12 cellular contexts compared by ENCODE assay signal in genomic region chr1:182601926-182602325, GRCh38. TPM values are rescaled to one million over a fixed set of nuclear protein-coding genes. Genes with fewer than 3 reads are reported as not detected.
A peak's percentile ranks its signal among the peaks of the same experiment; 100 is the strongest.
DNase-seq lines count a peak whose midpoint lies in the region; ATAC-seq and TF ChIP-seq lines count a peak whose summit lies in the region.
"Had no signal": no experiment of that assay in that cellular context is flagged by ENCODE, and none has a peak within 500 bp of the region (broad histone marks: within the 10 kb centered on the region; RNA-seq: fewer than 3 reads in every experiment).

No MANE protein-coding gene starts in this region.

- H3K36me3 ChIP-seq in SJCRH30, result peaks cover 52% of the 10 kb centered on the region
- H3K36me3 ChIP-seq: colonic mucosa, vagina had no signal

- peaks cover 2 to 4% of the 10 kb centered on the region in 2 donors for H3K27me3 Mint-ChIP-seq in natural killer cell treated with Interleukin-12 subunit alpha and Interleukin-12 subunit beta and Interleukin-15 and Interleukin-18, amount 100 ng/mL, for 72 hours
- H3K27me3 Mint-ChIP-seq in natural killer cell (ENCODE audit: low read depth in 2 of 2), result peaks cover 0 to 18% of the 10 kb centered on the region in 2 donors
- H3K27me3 Mint-ChIP-seq in activated CD4-positive, alpha-beta memory T cell treated with anti-CD3 and anti-CD28 coated beads, Interleukin-2, amount 10 ng/mL, durations not matched to agents 7 days and 5 days, result peaks cover 11% of the 10 kb centered on the region

- H3K4me3 ChIP-seq in SJCRH30, result peak overlapping the region; percentile 94
- H3K4me3 ChIP-seq: colonic mucosa, K562 had no signal

- peaks cover 8% of the 10 kb centered on the region for H3K4me1 ChIP-seq in SJCRH30
- H3K4me1 ChIP-seq: colonic mucosa had no signal

- H3K27ac Mint-ChIP-seq in natural killer cell treated with Interleukin-12 subunit alpha and Interleukin-12 subunit beta and Interleukin-15 and Interleukin-18, amount 100 ng/mL, for 72 hours, result no peak overlapping the region
- no peak overlapping the region for H3K27ac Mint-ChIP-seq in natural killer cell
- H3K27ac Mint-ChIP-seq in activated CD4-positive, alpha-beta memory T cell treated with anti-CD3 and anti-CD28 coated beads, Interleukin-2, amount 10 ng/mL, durations not matched to agents 7 days and 5 days, result no peak overlapping the region

- DNase-seq in natural killer cell treated with Interleukin-12 subunit alpha and Interleukin-12 subunit beta and Interleukin-15 and Interleukin-18, amount 100 ng/mL, for 72 hours (ENCODE audit: low spot score), result peak; percentile 49
- DNase-seq in natural killer cell, result no peak
- no peak for DNase-seq in SJCRH30
- DNase-seq in activated naive CD4-positive, alpha-beta T cell (lab: John Stamatoyannopoulos, UW), result no peak
- DNase-seq in SW480 (ENCODE audit: low spot score), result no peak
- no peak for DNase-seq in activated CD4-positive, alpha-beta memory T cell treated with anti-CD3 and anti-CD28 coated beads, Interleukin-2, amount 10 ng/mL, durations not matched to agents 7 days and 5 days
- DNase-seq in omental fat pad (ENCODE audit: low spot score), result no peak

- ATAC-seq in natural killer cell treated with Interleukin-12 subunit alpha and Interleukin-12 subunit beta and Interleukin-15 and Interleukin-18, amount 100 ng/mL, for 72 hours, result no peak
- ATAC-seq in natural killer cell (no peak), omental fat pad (ENCODE audit: low FRiP score) (no peak)
- ATAC-seq: activated CD4-positive, CD25-positive, alpha-beta regulatory T cell treated with anti-CD3 and anti-CD28 coated beads, Interleukin-2, amount 50 U/mL, for 24 hours had no signal

- POLR2A ChIA-PET in activated CD4-positive, alpha-beta memory T cell treated with anti-CD3 and anti-CD28 coated beads, Interleukin-2, amount 10 ng/mL, durations not matched to agents 7 days and 5 days (lab: Charles Lee), result interaction anchor here (0.7 to 7.2 kb wide), 4 partner anchors 13 to 188 kb away, joined by 3 to 79 read pairs (median 9); partner anchors contain the start of genes NPL and RNASEL

- H3K4me1 Mint-ChIP-seq in natural killer cell treated with Interleukin-12 subunit alpha and Interleukin-12 subunit beta and Interleukin-15 and Interleukin-18, amount 100 ng/mL, for 72 hours (ENCODE audit: low read depth in 2 of 2), result peaks cover 1 to 26% of the 10 kb centered on the region in 2 donors
- peaks cover 15 to 16% of the 10 kb centered on the region in 2 donors for H3K4me1 Mint-ChIP-seq in natural killer cell
- peaks cover 4% of the 10 kb centered on the region for H3K4me1 Mint-ChIP-seq in activated CD4-positive, alpha-beta memory T cell treated with anti-CD3 and anti-CD28 coated beads, Interleukin-2, amount 10 ng/mL, durations not matched to agents 7 days and 5 days

- no peak for TF ChIP-seq CTCF in natural killer cell (IDR thresholded peaks at IDR 0.05)
- TF ChIP-seq CTCF in omental fat pad (IDR thresholded peaks at IDR 0.05), result no peak

- no peaks in the 10 kb centered on the region for H3K9me3 ChIP-seq in SJCRH30 (replicated peaks)
- H3K9me3 ChIP-seq: colonic mucosa, vagina had no signal

- H3K27ac ChIP-seq in SJCRH30 (peak overlapping the region; percentile 17), layer of hippocampus (ENCODE audit: low read depth, low read length) (peak overlapping the region; percentile 58)
- H3K27ac ChIP-seq: colonic mucosa, vagina had no signal

- CTCF ChIA-PET in activated CD4-positive, alpha-beta memory T cell treated with anti-CD3 and anti-CD28 coated beads, Interleukin-2, amount 10 ng/mL, durations not matched to agents 7 days and 5 days (lab: Charles Lee), result interaction anchor here (1.3 to 14.2 kb wide), 9 partner anchors 7 to 242 kb away, joined by 3 to 531 read pairs (median 8); partner anchors contain the start of genes NPL and RNASEL

- intact Hi-C loops in natural killer cell (cut with micrococcal nuclease), result loop anchor here (1.0 to 5.0 kb wide), 3 partner anchors 60 to 235 kb away; partner anchors contain the start of gene DHX9

- no peaks in the 10 kb centered on the region for H3K27me3 ChIP-seq in SJCRH30
- no peaks in the 10 kb centered on the region for H3K27me3 ChIP-seq in layer of hippocampus (ENCODE audit: control insufficient read depth, insufficient read depth, low read length)
- H3K27me3 ChIP-seq: colonic mucosa, vagina had no signal

- no peak overlapping the region for H3K4me3 Mint-ChIP-seq in natural killer cell treated with Interleukin-12 subunit alpha and Interleukin-12 subunit beta and Interleukin-15 and Interleukin-18, amount 100 ng/mL, for 72 hours
- H3K4me3 Mint-ChIP-seq in natural killer cell, result no peak overlapping the region
- H3K4me3 Mint-ChIP-seq in activated CD4-positive, alpha-beta memory T cell treated with anti-CD3 and anti-CD28 coated beads, Interleukin-2, amount 10 ng/mL, durations not matched to agents 7 days and 5 days, result no peak overlapping the region

- H3K9me3 Mint-ChIP-seq in natural killer cell treated with Interleukin-12 subunit alpha and Interleukin-12 subunit beta and Interleukin-15 and Interleukin-18, amount 100 ng/mL, for 72 hours, result no peaks in the 10 kb centered on the region
- H3K9me3 Mint-ChIP-seq in natural killer cell, result no peaks in the 10 kb centered on the region
- H3K9me3 Mint-ChIP-seq in activated CD4-positive, alpha-beta memory T cell treated with anti-CD3 and anti-CD28 coated beads, Interleukin-2, amount 10 ng/mL, durations not matched to agents 7 days and 5 days, result no peaks in the 10 kb centered on the region

- H3K36me3 Mint-ChIP-seq in natural killer cell treated with Interleukin-12 subunit alpha and Interleukin-12 subunit beta and Interleukin-15 and Interleukin-18, amount 100 ng/mL, for 72 hours, result no peaks in the 10 kb centered on the region
- H3K36me3 Mint-ChIP-seq in natural killer cell, result no peaks in the 10 kb centered on the region
- H3K36me3 Mint-ChIP-seq in activated CD4-positive, alpha-beta memory T cell treated with anti-CD3 and anti-CD28 coated beads, Interleukin-2, amount 10 ng/mL, durations not matched to agents 7 days and 5 days (ENCODE audit: low read depth), result peaks cover 12% of the 10 kb centered on the region

RNA-seq across cellular contexts. Expression of gene RGS16, which starts 2.3 kb away (rescaled TPM):
- total RNA-seq in natural killer cell treated with Interleukin-12 subunit alpha and Interleukin-12 subunit beta and Interleukin-15 and Interleukin-18, amount 100 ng/mL, for 72 hours, result 100 to 1,000 TPM in 1 of 2 donors, 10 to 100 TPM in 1; 33.0 to 102 TPM
- total RNA-seq in natural killer cell (1 to 10 TPM; 1.3 to 9.6 (median 4.2) TPM), omental fat pad (10 to 100 TPM in 2 of 4 donors, 1 to 10 TPM in 2; 4.1 to 38.9 (median 12.1) TPM)
- total RNA-seq in SJCRH30 (2014; rRNA removed; shearing (Covaris generic)), result 96.7 and 101 TPM in 2 replicates
- total RNA-seq in activated CD4-positive, alpha-beta memory T cell treated with anti-CD3 and anti-CD28 coated beads, Interleukin-2, amount 10 ng/mL, durations not matched to agents 7 days and 5 days, result 1 to 10 TPM; 6.4 to 6.9 TPM

RNA-seq across cellular contexts. Expression of gene RNASEL, which starts 12.9 kb away (rescaled TPM):
- 1 to 10 TPM; 3.0 to 5.1 TPM for total RNA-seq in natural killer cell treated with Interleukin-12 subunit alpha and Interleukin-12 subunit beta and Interleukin-15 and Interleukin-18, amount 100 ng/mL, for 72 hours
- total RNA-seq in natural killer cell, result 1 to 10 TPM; 3.3 to 5.8 (median 4.8) TPM
- 1.2 and 1.5 TPM in 2 replicates for total RNA-seq in SJCRH30 (2014; rRNA removed; shearing (Covaris generic))
- total RNA-seq in activated CD4-positive, alpha-beta memory T cell treated with anti-CD3 and anti-CD28 coated beads, Interleukin-2, amount 10 ng/mL, durations not matched to agents 7 days and 5 days, result 1 to 10 TPM; 8.4 to 8.8 TPM
- 10 to 100 TPM in 2 of 4 donors, 1 to 10 TPM in 2; 4.8 to 12.6 (median 9.4) TPM for total RNA-seq in omental fat pad
